ENCODE assay signal across 8 cellular contexts in genomic region chr17:50149099-50149424, GRCh38. TPM values are rescaled to one million over a fixed set of nuclear protein-coding genes. Genes with fewer than 3 reads are reported as not detected.
DNase-seq lines count a peak whose midpoint lies in the region; ATAC-seq, FAIRE-seq and TF ChIP-seq lines count a peak whose summit lies in the region.

No MANE protein-coding gene starts in this region.

- peaks cover 20% of the 10 kb centered on the region for H3K27me3 Mint-ChIP-seq in endothelial cell (ENCODE audit: unreplicated experiment)

- H3K27ac Mint-ChIP-seq in endothelial cell (ENCODE audit: unreplicated experiment), result no peak overlapping the region

- H3K4me3 ChIP-seq in DOHH2 (ENCODE audit: low read length), result peak overlapping the region; percentile 90
- peak overlapping the region; percentile 93 for H3K4me3 ChIP-seq in OCI-LY3 (ENCODE audit: low read length)
- peak overlapping the region; percentile 70 to 93 (median 80) for H3K4me3 ChIP-seq in pancreas

- no peaks in the 10 kb centered on the region for H3K9me2 ChIP-seq in DOHH2 (replicated peaks; ENCODE audit: control insufficient read depth, low read length)

- H3K9me3 Mint-ChIP-seq in endothelial cell (ENCODE audit: unreplicated experiment), result no peaks in the 10 kb centered on the region

- H3K4me2 ChIP-seq in DOHH2 (ENCODE audit: low read length) (peak overlapping the region; percentile 86), OCI-LY3 (ENCODE audit: low read length) (peak overlapping the region; percentile 69)

- H3K4me1 ChIP-seq in DOHH2 (ENCODE audit: control insufficient read depth, low read length), result peaks cover 57% of the 10 kb centered on the region
- peaks cover 47% of the 10 kb centered on the region for H3K4me1 ChIP-seq in OCI-LY3 (ENCODE audit: low read length)
- H3K4me1 ChIP-seq in pancreas, result peaks cover 10 to 16% (median 15%) of the 10 kb centered on the region in 3 donors

- H3K4me1 Mint-ChIP-seq in endothelial cell (ENCODE audit: unreplicated experiment), result peaks cover 49% of the 10 kb centered on the region

- no peaks in the 10 kb centered on the region for H3K27me3 ChIP-seq in DOHH2 (ENCODE audit: control insufficient read depth, low read length)
- no peaks in the 10 kb centered on the region for H3K27me3 ChIP-seq in OCI-LY3 (ENCODE audit: low read depth, low read length)
- H3K27me3 ChIP-seq in pancreas, result no peaks in the 10 kb centered on the region

- 0 to 1% methylated on average over 22 to 27 of the region's 28 CpGs for WGBS in pancreas, 2 donors

- DNase-seq in endothelial cell (ENCODE audit: low spot score) (no peak), pancreas (no peak), NCI-H2227 (lab: John Stamatoyannopoulos, UW; ENCODE audit: unreplicated experiment) (no peak), OCI-M2 (lab: John Stamatoyannopoulos, UW; ENCODE audit: unreplicated experiment) (no peak)

- H3K9me3 ChIP-seq in DOHH2 (ENCODE audit: control insufficient read depth, insufficient read depth, low read length) (no peaks in the 10 kb centered on the region), OCI-LY3 (ENCODE audit: insufficient read depth, low read length) (no peaks in the 10 kb centered on the region), pancreas (no peaks in the 10 kb centered on the region)

- intact Hi-C loops in pancreas (cut with DNase I), result no loop called here

- peaks cover 9% of the 10 kb centered on the region for H3F3A ChIP-seq in DOHH2 (ENCODE audit: control insufficient read depth, insufficient read depth)

- ATAC-seq in pancreas, result no peak
- ATAC-seq in GM19351 (IDR thresholded peaks at IDR 0.05; ENCODE audit: unreplicated experiment), result no peak
- no peak for ATAC-seq in HG02840 (IDR thresholded peaks at IDR 0.05; ENCODE audit: low FRiP score, unreplicated experiment)

- H3K4me3 Mint-ChIP-seq in endothelial cell (ENCODE audit: unreplicated experiment), result peak overlapping the region; percentile 95

- peaks cover 71% of the 10 kb centered on the region for H3K79me2 ChIP-seq in DOHH2 (ENCODE audit: control insufficient read depth, low read length)
- H3K79me2 ChIP-seq in OCI-LY3 (ENCODE audit: low read length), result peaks cover 85% of the 10 kb centered on the region

- H3K27ac ChIP-seq in DOHH2 (ENCODE audit: low read depth, low read length) (peak overlapping the region; percentile 96), OCI-LY3 (ENCODE audit: low read length) (peak overlapping the region; percentile 98), pancreas (peak overlapping the region; percentile 22 to 86 (median 78))

- FAIRE-seq in pancreas (lab: Jason Lieb, UNC), result no peak

- TF ChIP-seq CTCF in DOHH2 (IDR thresholded peaks at IDR 0.05; ENCODE audit: low read depth, low read length, poor library complexity, severe bottlenecking) (no peak), OCI-LY3 (IDR thresholded peaks at IDR 0.05; ENCODE audit: low read depth, low read length) (no peak), endothelial cell (IDR thresholded peaks at IDR 0.05; ENCODE audit: unreplicated experiment) (no peak), pancreas (IDR thresholded peaks at IDR 0.05) (no peak)

- H2AFZ ChIP-seq in OCI-LY3 (ENCODE audit: low read depth, low read length), result no peak overlapping the region

- H3K36me3 ChIP-seq in DOHH2 (ENCODE audit: control insufficient read depth, low read length), result peaks cover 53% of the 10 kb centered on the region
- peaks cover 57% of the 10 kb centered on the region for H3K36me3 ChIP-seq in OCI-LY3 (replicated peaks; ENCODE audit: low read depth, low read length)
- peaks cover 0 to under 1% (median 0%) of the 10 kb centered on the region in 3 donors for H3K36me3 ChIP-seq in pancreas

- H3K36me3 Mint-ChIP-seq in endothelial cell (ENCODE audit: low read depth, unreplicated experiment), result peaks cover 12% of the 10 kb centered on the region

- peak overlapping the region; percentile 100 for H3K9ac ChIP-seq in OCI-LY3 (ENCODE audit: low read length)

- H4K20me1 ChIP-seq in DOHH2 (ENCODE audit: control insufficient read depth, insufficient read depth, low read depth, low read length), result 0 out of 2 replicates have a peak, but pooled peaks cover 8% of the 10 kb centered on the region
- H4K20me1 ChIP-seq in OCI-LY3 (ENCODE audit: insufficient read depth, low read length), result peaks cover 31% of the 10 kb centered on the region

RNA-seq across cellular contexts. Expression of gene PPP1R9B, which starts 1.4 kb away (rescaled TPM):
- total RNA-seq in endothelial cell (ENCODE audit: unreplicated experiment), result 101 TPM
- 10 to 100 TPM; 13.5 to 34.6 (median 17.7) TPM for total RNA-seq in pancreas
- 10 to 100 TPM; 14.3 to 29.2 TPM for polyA plus RNA-seq in pancreas

RNA-seq across cellular contexts. Expression of gene SGCA, which starts 16.7 kb away (rescaled TPM):
- total RNA-seq in endothelial cell (ENCODE audit: unreplicated experiment) (not detected), pancreas (1 to 10 TPM in 2 of 6 donors, under 1 TPM in 1, not detected in 3; 0.31 to 1.1 (median 1.0) TPM)
- polyA plus RNA-seq in pancreas, result 1 to 10 TPM; 1.7 to 3.0 TPM

RNA-seq across cellular contexts. Expression of gene SAMD14, which starts 19.1 kb away (rescaled TPM):
- 82.0 TPM for total RNA-seq in endothelial cell (ENCODE audit: unreplicated experiment)
- under 1 TPM; 0.09 to 0.90 (median 0.33) TPM for total RNA-seq in pancreas
- polyA plus RNA-seq in pancreas, result 1 to 10 TPM in 1 of 2 donors, under 1 TPM in 1; 0.80 to 1.3 TPM

RNA-seq across cellular contexts. Expression of gene COL1A1, which starts 52.4 kb away (rescaled TPM):
- 6.8 TPM for total RNA-seq in endothelial cell (ENCODE audit: unreplicated experiment)
- 100 to 1,000 TPM in 2 of 6 donors, 10 to 100 TPM in 3, 1 to 10 TPM in 1; 9.0 to 875 (median 36.6) TPM for total RNA-seq in pancreas
- polyA plus RNA-seq in pancreas, result 10 to 100 TPM; 10.4 to 22.2 TPM

RNA-seq across cellular contexts. Expression of gene PDK2, which starts 53.9 kb away (rescaled TPM):
- 37.1 TPM for total RNA-seq in endothelial cell (ENCODE audit: unreplicated experiment)
- total RNA-seq in pancreas, result 10 to 100 TPM; 15.3 to 50.0 (median 36.2) TPM
- polyA plus RNA-seq in pancreas, result 10 to 100 TPM; 26.6 to 26.8 TPM

Comparison
In these comparisons a context has a peak if more than half of its experiments do, and no peak if none do; other contexts are left out.
1. RNA of gene SAMD14, which starts 19.1 kb away (total RNA-seq): 82.0 TPM in endothelial cell (single experiment); 0.09 to 0.90 TPM in pancreas; every median in the first group is over 10 times any median in the second.
2. Peak in every context shown above with its lines, with median percentiles within 50 percentile points of each other: H3K27ac ChIP-seq and H3K4me3 ChIP-seq.